9 cellular contexts compared by ENCODE assay signal in the genomic region with DNA sequence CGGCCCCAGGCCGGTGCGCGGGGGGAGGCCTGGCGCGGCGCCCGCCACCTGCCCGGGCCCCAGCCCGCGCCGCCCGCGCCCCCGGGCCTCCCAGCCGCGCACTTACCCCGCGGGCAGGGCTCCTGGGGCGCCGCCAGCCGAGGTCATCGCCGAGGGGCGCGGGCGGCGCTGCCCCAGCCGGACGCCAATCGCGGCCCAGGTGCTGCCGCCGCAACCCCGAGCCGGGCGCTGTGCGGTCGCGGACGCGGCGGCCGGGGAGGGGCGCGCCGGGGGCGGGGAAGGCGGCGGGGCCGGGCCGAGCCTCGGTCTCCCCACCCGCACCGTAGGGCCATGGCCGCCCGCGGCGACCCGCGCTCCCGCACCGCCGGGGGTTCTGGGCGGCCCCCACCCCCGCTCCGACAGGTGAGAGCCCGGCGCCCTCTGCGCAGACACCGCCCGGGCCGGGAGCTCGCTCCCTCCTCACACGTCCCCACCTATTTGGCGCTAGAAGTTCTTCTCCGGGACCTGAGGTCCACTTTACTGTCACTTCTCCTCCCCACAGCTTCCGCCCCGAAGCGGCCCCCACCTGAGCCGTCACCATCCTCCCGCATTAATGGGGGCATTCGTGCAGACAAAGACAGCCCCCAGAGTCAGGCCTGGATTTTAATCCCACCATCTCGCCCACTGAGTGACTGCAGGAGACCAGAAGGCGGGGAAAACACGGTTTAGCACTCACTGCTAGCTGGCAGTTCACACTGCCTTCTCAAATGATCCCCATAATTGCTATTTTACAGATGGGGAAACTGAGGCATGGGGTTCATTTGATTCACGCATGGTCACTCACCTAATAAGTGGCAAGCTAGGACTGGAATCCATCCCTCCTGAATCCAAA. TPM values are rescaled to one million over a fixed set of nuclear protein-coding genes. Genes with fewer than 3 reads are reported as not detected.
DNase-seq lines count a peak whose midpoint lies in the region; ATAC-seq and TF ChIP-seq lines count a peak whose summit lies in the region.
"Had no signal": no experiment of that assay in that cellular context is flagged by ENCODE, and none has a peak within 500 bp of the region (broad histone marks: within the 10 kb centered on the region; RNA-seq: fewer than 3 reads in every experiment).

A gene (minus strand): TSS at position 232 of the 871 bp plus-strand sequence. CDS start 85 bp downstream, at position 147.

- no peak within 1 kb of the TSS for H3K27ac Mint-ChIP-seq in CD8-positive, alpha-beta T cell
- H3K27ac Mint-ChIP-seq in central memory CD8-positive, alpha-beta T cell (ENCODE audit: low read depth) = no peak within 1 kb of the TSS

- no peaks in the 10 kb centered on the region for H3K9me3 Mint-ChIP-seq in CD8-positive, alpha-beta T cell
- H3K9me3 Mint-ChIP-seq in central memory CD8-positive, alpha-beta T cell = no peaks in the 10 kb centered on the region

- H3K9me3 ChIP-seq in CD8-positive, alpha-beta T cell (ENCODE audit: low read length) = no peaks in the 10 kb centered on the region
- H3K9me3 ChIP-seq in HUES64 (ENCODE audit: insufficient read depth, low read depth, low read length) (no peaks in the 10 kb centered on the region), lung (ENCODE audit: control insufficient read depth in 2 of 2, insufficient read depth in 1 of 2, low read length in 1 of 2) (no peaks in the 10 kb centered on the region)
- H3K9me3 ChIP-seq: neutrophil had no signal

- peaks cover 41% of the 10 kb centered on the region for H3K27me3 Mint-ChIP-seq in CD8-positive, alpha-beta T cell (ENCODE audit: low read depth)
- peaks cover 47% of the 10 kb centered on the region for H3K27me3 Mint-ChIP-seq in central memory CD8-positive, alpha-beta T cell

- H3K4me3 ChIP-seq in CD8-positive, alpha-beta T cell (ENCODE audit: low read depth, low read length) = no peak within 1 kb of the TSS
- H3K4me3 ChIP-seq in HUES64 (ENCODE audit: low read length) (peak within 1 kb of the TSS; percentile 74), lung (peak within 1 kb of the TSS; percentile 36), urinary bladder (ENCODE audit: low read depth, low read length) (peak within 1 kb of the TSS; percentile 50)

- H3K36me3 ChIP-seq in CD8-positive, alpha-beta T cell (ENCODE audit: insufficient read depth, low read length) = no peaks in the 10 kb centered on the region
- H3K36me3 ChIP-seq in HUES64 (ENCODE audit: insufficient read depth, low read length) (no peaks in the 10 kb centered on the region), lung (ENCODE audit: control insufficient read depth in 2 of 2, insufficient read depth in 2 of 2, low read length in 2 of 2) (no peaks in the 10 kb centered on the region), urinary bladder (ENCODE audit: insufficient read depth) (no peaks in the 10 kb centered on the region)
- H3K36me3 ChIP-seq: neutrophil had no signal

- no peaks in the 10 kb centered on the region for H3K4me1 ChIP-seq in CD8-positive, alpha-beta T cell (ENCODE audit: insufficient read depth, low read length)
- peaks cover 21% of the 10 kb centered on the region for H3K4me1 ChIP-seq in HUES64 (ENCODE audit: insufficient read depth, low read length)
- peaks cover 0 to 12% of the 10 kb centered on the region in 2 donors for H3K4me1 ChIP-seq in lung (ENCODE audit: control insufficient read depth in 2 of 2, insufficient read depth in 2 of 2, low read length in 2 of 2)
- no peaks in the 10 kb centered on the region for H3K4me1 ChIP-seq in urinary bladder (ENCODE audit: insufficient read depth)

- H3K4me1 Mint-ChIP-seq in CD8-positive, alpha-beta T cell (ENCODE audit: low read depth) = peaks cover 8% of the 10 kb centered on the region
- H3K4me1 Mint-ChIP-seq in central memory CD8-positive, alpha-beta T cell = peaks cover 9% of the 10 kb centered on the region

- H3K9ac ChIP-seq in HUES64 (ENCODE audit: low read depth, low read length) = peak within 1 kb of the TSS; percentile 48; the same call in 1 of the 2 replicates

- WGBS in HUES64 = 2% methylated on average over 87 of the region's 87 CpGs
- WGBS in lung, 2 donors = 3 to 7% methylated on average over 34 to 87 of the region's 87 CpGs
- WGBS in urinary bladder = 4% methylated on average over 86 of the region's 87 CpGs

- H3K27me3 ChIP-seq in CD8-positive, alpha-beta T cell (ENCODE audit: insufficient read depth, low read length) = peaks cover 18% of the 10 kb centered on the region
- peaks cover 18% of the 10 kb centered on the region for H3K27me3 ChIP-seq in HUES64 (ENCODE audit: insufficient read depth, low read length)
- no peaks in the 10 kb centered on the region for H3K27me3 ChIP-seq in lung (ENCODE audit: control insufficient read depth, insufficient read depth)

- no peaks in the 10 kb centered on the region for H3K36me3 Mint-ChIP-seq in CD8-positive, alpha-beta T cell
- peaks cover 2% of the 10 kb centered on the region for H3K36me3 Mint-ChIP-seq in central memory CD8-positive, alpha-beta T cell (ENCODE audit: insufficient read depth)

- peak within 1 kb of the TSS; percentile 78 for H3K4me3 Mint-ChIP-seq in CD8-positive, alpha-beta T cell
- H3K4me3 Mint-ChIP-seq in central memory CD8-positive, alpha-beta T cell = peak within 1 kb of the TSS; percentile 74

- TF ChIP-seq CTCF in CD8-positive, alpha-beta T cell (IDR thresholded peaks at IDR 0.05) = no peak
- TF ChIP-seq CTCF in lung (IDR thresholded peaks at IDR 0.05; ENCODE audit: control extremely low read depth, extremely low read depth) = no peak

- CTCF ChIA-PET in CD8-positive, alpha-beta T cell (lab: Charles Lee) = no interaction called here

- DNase-seq in CD8-positive, alpha-beta T cell = no peak
- DNase-seq in central memory CD8-positive, alpha-beta T cell (ENCODE audit: low spot score in 2 of 2) = no peak
- no peak for DNase-seq in lung (ENCODE audit: low spot score)
- DNase-seq in AG08395 (ENCODE audit: low spot score) = no peak
- no peak for DNase-seq in Ammon's horn (ENCODE audit: low spot score)
- DNase-seq in DMS153 (lab: John Stamatoyannopoulos, UW) = no peak

- POLR2A ChIA-PET in CD8-positive, alpha-beta T cell (lab: Charles Lee) = interaction anchor here (1.4 kb wide), 1 partner anchor 10 kb away, joined by 3 read pairs; no protein-coding TSS in a partner anchor

- intact Hi-C loops in CD8-positive, alpha-beta T cell (cut with DNase I, micrococcal nuclease) = no loop called here

- no peak for ATAC-seq in CD8-positive, alpha-beta T cell
- peak; percentile 24 for ATAC-seq in central memory CD8-positive, alpha-beta T cell (replicated peaks; ENCODE audit: extremely low read depth, poor library complexity, severe bottlenecking)
- no peak for ATAC-seq in lung (ENCODE audit: insufficient read depth, low FRiP score)

- no peak within 1 kb of the TSS for H3K27ac ChIP-seq in CD8-positive, alpha-beta T cell (ENCODE audit: low read depth, low read length)
- no peak within 1 kb of the TSS for H3K27ac ChIP-seq in HUES64 (ENCODE audit: low read depth, low read length)
- peak within 1 kb of the TSS; percentile 47 to 85 for H3K27ac ChIP-seq in lung (ENCODE audit: low read depth in 1 of 2, low read length in 1 of 2)
- H3K27ac ChIP-seq in urinary bladder (ENCODE audit: low read depth) = no peak within 1 kb of the TSS
- H3K27ac ChIP-seq: neutrophil had no signal

RNA-seq across cellular contexts. Expression of the gene that starts here (rescaled TPM):
- not detected for total RNA-seq in CD8-positive, alpha-beta T cell
- polyA plus RNA-seq in HUES64 (2013, experiment 1 of 2) = 2.7 TPM
- polyA plus RNA-seq in HUES64 (2013, experiment 2 of 2) = 3.8 TPM
- total RNA-seq in lung = 10 to 100 TPM; 16.6 to 46.8 TPM
- 10 to 100 TPM; 24.5 to 32.6 TPM for polyA plus RNA-seq in lung
- 4.1 TPM for total RNA-seq in urinary bladder
- polyA plus RNA-seq in urinary bladder = 2.5 TPM

Comparison
In these comparisons a context has a peak if more than half of its experiments do, and no peak if none do; other contexts are left out.
1. H3K27ac ChIP-seq: peak in lung (2 of 2); none in CD8-positive, alpha-beta T cell (single experiment), HUES64 (single experiment) and urinary bladder (single experiment).